In the genomic region with DNA sequence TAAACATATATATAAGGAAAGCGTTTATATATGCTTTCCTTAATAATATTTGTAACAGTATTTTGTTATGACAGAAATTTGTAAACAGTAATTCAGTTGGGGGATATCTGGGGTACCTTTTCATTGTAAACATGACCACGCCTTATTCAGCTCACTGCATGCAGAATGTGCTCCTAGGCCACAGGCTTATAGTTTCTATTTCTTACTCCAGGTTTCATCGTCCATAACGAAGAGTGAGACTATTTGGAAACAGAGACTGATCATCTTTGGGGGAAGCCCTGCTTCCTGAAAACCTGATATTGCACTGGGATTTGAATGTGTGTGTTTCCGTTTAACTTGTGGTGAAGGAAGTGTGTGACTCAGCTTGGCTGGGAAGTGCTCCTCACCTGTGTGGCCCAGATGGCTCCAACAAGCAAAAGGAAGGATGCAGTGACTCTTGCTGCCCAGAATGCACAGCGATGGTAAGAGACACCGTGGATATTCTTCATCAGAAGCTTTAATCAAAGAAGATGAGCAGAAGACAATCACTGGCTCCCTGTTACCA, we compare ENCODE assay signal across 1 cellular context.
TF ChIP-seq lines count a peak whose summit lies in the region.

No MANE protein-coding gene starts in this region.

TF ChIP-seq in H1, 55 proteins besides CTCF, POLR2A, EP300 and RAD21:
- TF ChIP-seq, protein P1, sequence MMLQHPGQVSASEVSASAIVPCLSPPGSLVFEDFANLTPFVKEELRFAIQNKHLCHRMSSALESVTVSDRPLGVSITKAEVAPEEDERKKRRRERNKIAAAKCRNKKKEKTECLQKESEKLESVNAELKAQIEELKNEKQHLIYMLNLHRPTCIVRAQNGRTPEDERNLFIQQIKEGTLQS (IDR thresholded peaks at IDR 0.05; ENCODE audit: insufficient read depth, low read depth, low read length): no peak
- TF ChIP-seq EGR1 (IDR thresholded peaks at IDR 0.05; ENCODE audit: borderline replicate concordance, low read depth, low read length) (no peak), TEAD4 (IDR thresholded peaks at IDR 0.05; ENCODE audit: low read depth, low read length) (no peak), RXRA (IDR thresholded peaks at IDR 0.05; ENCODE audit: insufficient read depth, low read depth, low read length) (no peak), YY1 (IDR thresholded peaks at IDR 0.05; ENCODE audit: low read depth, low read length) (no peak), CEBPB (IDR thresholded peaks at IDR 0.05; ENCODE audit: low read depth, low read length) (no peak), POLR2AphosphoS5 (IDR thresholded peaks at IDR 0.05; ENCODE audit: low read depth, low read length) (no peak)
